ENCODE assay signal across 11 cellular contexts in the genomic region with DNA sequence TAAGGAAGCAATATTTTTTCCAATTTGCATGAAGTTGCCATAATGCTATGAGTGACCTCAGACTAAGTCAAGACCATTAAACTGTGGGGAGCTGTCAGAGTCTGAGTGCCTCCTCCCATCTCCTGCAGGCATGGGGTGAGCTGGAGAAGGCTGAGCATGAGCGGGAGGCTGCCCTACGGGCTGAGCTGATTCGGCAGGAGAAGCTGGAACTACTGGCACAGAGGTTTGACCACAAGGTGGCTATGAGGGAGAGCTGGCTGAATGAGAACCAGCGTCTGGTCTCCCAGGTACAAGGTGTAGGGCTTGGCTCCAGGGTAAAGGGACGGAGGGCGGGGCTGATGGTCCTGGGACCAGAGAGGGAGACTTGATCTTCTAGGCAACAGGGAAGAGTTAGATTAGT. TPM values are rescaled to one million over a fixed set of nuclear protein-coding genes. Genes with fewer than 3 reads are reported as not detected.
DNase-seq lines count a peak whose midpoint lies in the region; ATAC-seq and TF ChIP-seq lines count a peak whose summit lies in the region.
"Had no signal": no experiment of that assay in that cellular context is flagged by ENCODE, and none has a peak within 500 bp of the region (broad histone marks: within the 10 kb centered on the region; RNA-seq: fewer than 3 reads in every experiment).

No MANE protein-coding gene starts in this region.

- H3K9me3 Mint-ChIP-seq in GM23338 (no peaks in the 10 kb centered on the region), neural crest cell (peaks cover 3% of the 10 kb centered on the region)

- no peak overlapping the region for H3K4me3 Mint-ChIP-seq in GM23338
- peak overlapping the region; percentile 68 for H3K4me3 Mint-ChIP-seq in neural crest cell

- no peak overlapping the region for H3K4me2 ChIP-seq in GM23338

- no peak overlapping the region for H3K27ac ChIP-seq in GM23338 (ENCODE audit: low read depth)
- H3K27ac ChIP-seq: lower lobe of right lung, upper lobe of left lung had no signal

- peak; percentile 90 for ATAC-seq in GM23338
- ATAC-seq: lower lobe of right lung had no signal

- peaks cover 5% of the 10 kb centered on the region; the same call in 1 of the 2 replicates for H3K27me3 ChIP-seq in GM23338 (ENCODE audit: insufficient read depth)
- H3K27me3 ChIP-seq: upper lobe of left lung had no signal

- H3K36me3 ChIP-seq in GM23338 (ENCODE audit: insufficient read depth), result no peaks in the 10 kb centered on the region
- H3K36me3 ChIP-seq: lower lobe of right lung, upper lobe of left lung had no signal

- H4K20me1 ChIP-seq in GM23338 (replicated peaks; ENCODE audit: insufficient read depth), result no peaks in the 10 kb centered on the region

- H3K27me3 Mint-ChIP-seq in GM23338 (ENCODE audit: insufficient read depth, low read depth, poor library complexity) (peaks cover 22% of the 10 kb centered on the region), neural crest cell (ENCODE audit: low read depth) (peaks cover 46% of the 10 kb centered on the region)

- DNase-seq in GM23338 (ENCODE audit: low spot score) (peak; percentile 71), NCI-H226 (peak; percentile 7), dermis blood vessel endothelial cell (peak; percentile 7), neural crest cell (ENCODE audit: low read depth, low spot score) (no peak), mesenteric fat pad (ENCODE audit: low spot score) (no peak), medulla oblongata (ENCODE audit: extremely low spot score) (no peak), NCI-H2081 treated with DMSO at 0.1 percent for 48 hours (lab: John Stamatoyannopoulos, UW) (no peak)
- DNase-seq in stimulated activated CD8-positive, alpha-beta memory T cell treated with anti-CD3 and anti-CD28 coated beads, Interleukin-4, amount 100 ng/mL, for 48 hours, result no peak
- DNase-seq: KBM-7, lower lobe of right lung, upper lobe of left lung had no signal

- no peaks in the 10 kb centered on the region for H3K9me2 ChIP-seq in GM23338 (ENCODE audit: insufficient read depth)

- H3K79me2 ChIP-seq in GM23338 (replicated peaks; ENCODE audit: insufficient read depth), result no peaks in the 10 kb centered on the region

- TF ChIP-seq CTCF in GM23338 (conservative IDR thresholded peaks at IDR 0.05; ENCODE audit: low read depth in 2 of 2) (peak; percentile 31 to 46; a peak in 3 of 4 replicates), neural crest cell (conservative IDR thresholded peaks at IDR 0.05) (peak; percentile 37)

- no peaks in the 10 kb centered on the region; the same call in 2 of the 3 replicates for H3K36me3 Mint-ChIP-seq in GM23338 (ENCODE audit: low read depth)
- H3K36me3 Mint-ChIP-seq in neural crest cell (ENCODE audit: low read depth), result no peaks in the 10 kb centered on the region

- H3F3A ChIP-seq in GM23338 (replicated peaks; ENCODE audit: low read depth), result no peaks in the 10 kb centered on the region

- H3K4me3 ChIP-seq in GM23338, result no peak overlapping the region
- H3K4me3 ChIP-seq: lower lobe of right lung, upper lobe of left lung had no signal

- H3K4me1 Mint-ChIP-seq in GM23338, result no peaks in the 10 kb centered on the region; the same call in 2 of the 3 replicates
- peaks cover 19% of the 10 kb centered on the region for H3K4me1 Mint-ChIP-seq in neural crest cell

- H2AFZ ChIP-seq in GM23338, result no peak overlapping the region

- H3K27ac Mint-ChIP-seq in GM23338 (no peak overlapping the region), neural crest cell (ENCODE audit: unreplicated experiment) (no peak overlapping the region)

- H3K4me1 ChIP-seq in GM23338 (ENCODE audit: insufficient read depth), result no peaks in the 10 kb centered on the region
- H3K4me1 ChIP-seq: lower lobe of right lung, upper lobe of left lung had no signal

TF ChIP-seq in GM23338, 12 proteins besides CTCF, POLR2A, EP300 and RAD21 (continues in another document):
- TF ChIP-seq, protein P1, sequence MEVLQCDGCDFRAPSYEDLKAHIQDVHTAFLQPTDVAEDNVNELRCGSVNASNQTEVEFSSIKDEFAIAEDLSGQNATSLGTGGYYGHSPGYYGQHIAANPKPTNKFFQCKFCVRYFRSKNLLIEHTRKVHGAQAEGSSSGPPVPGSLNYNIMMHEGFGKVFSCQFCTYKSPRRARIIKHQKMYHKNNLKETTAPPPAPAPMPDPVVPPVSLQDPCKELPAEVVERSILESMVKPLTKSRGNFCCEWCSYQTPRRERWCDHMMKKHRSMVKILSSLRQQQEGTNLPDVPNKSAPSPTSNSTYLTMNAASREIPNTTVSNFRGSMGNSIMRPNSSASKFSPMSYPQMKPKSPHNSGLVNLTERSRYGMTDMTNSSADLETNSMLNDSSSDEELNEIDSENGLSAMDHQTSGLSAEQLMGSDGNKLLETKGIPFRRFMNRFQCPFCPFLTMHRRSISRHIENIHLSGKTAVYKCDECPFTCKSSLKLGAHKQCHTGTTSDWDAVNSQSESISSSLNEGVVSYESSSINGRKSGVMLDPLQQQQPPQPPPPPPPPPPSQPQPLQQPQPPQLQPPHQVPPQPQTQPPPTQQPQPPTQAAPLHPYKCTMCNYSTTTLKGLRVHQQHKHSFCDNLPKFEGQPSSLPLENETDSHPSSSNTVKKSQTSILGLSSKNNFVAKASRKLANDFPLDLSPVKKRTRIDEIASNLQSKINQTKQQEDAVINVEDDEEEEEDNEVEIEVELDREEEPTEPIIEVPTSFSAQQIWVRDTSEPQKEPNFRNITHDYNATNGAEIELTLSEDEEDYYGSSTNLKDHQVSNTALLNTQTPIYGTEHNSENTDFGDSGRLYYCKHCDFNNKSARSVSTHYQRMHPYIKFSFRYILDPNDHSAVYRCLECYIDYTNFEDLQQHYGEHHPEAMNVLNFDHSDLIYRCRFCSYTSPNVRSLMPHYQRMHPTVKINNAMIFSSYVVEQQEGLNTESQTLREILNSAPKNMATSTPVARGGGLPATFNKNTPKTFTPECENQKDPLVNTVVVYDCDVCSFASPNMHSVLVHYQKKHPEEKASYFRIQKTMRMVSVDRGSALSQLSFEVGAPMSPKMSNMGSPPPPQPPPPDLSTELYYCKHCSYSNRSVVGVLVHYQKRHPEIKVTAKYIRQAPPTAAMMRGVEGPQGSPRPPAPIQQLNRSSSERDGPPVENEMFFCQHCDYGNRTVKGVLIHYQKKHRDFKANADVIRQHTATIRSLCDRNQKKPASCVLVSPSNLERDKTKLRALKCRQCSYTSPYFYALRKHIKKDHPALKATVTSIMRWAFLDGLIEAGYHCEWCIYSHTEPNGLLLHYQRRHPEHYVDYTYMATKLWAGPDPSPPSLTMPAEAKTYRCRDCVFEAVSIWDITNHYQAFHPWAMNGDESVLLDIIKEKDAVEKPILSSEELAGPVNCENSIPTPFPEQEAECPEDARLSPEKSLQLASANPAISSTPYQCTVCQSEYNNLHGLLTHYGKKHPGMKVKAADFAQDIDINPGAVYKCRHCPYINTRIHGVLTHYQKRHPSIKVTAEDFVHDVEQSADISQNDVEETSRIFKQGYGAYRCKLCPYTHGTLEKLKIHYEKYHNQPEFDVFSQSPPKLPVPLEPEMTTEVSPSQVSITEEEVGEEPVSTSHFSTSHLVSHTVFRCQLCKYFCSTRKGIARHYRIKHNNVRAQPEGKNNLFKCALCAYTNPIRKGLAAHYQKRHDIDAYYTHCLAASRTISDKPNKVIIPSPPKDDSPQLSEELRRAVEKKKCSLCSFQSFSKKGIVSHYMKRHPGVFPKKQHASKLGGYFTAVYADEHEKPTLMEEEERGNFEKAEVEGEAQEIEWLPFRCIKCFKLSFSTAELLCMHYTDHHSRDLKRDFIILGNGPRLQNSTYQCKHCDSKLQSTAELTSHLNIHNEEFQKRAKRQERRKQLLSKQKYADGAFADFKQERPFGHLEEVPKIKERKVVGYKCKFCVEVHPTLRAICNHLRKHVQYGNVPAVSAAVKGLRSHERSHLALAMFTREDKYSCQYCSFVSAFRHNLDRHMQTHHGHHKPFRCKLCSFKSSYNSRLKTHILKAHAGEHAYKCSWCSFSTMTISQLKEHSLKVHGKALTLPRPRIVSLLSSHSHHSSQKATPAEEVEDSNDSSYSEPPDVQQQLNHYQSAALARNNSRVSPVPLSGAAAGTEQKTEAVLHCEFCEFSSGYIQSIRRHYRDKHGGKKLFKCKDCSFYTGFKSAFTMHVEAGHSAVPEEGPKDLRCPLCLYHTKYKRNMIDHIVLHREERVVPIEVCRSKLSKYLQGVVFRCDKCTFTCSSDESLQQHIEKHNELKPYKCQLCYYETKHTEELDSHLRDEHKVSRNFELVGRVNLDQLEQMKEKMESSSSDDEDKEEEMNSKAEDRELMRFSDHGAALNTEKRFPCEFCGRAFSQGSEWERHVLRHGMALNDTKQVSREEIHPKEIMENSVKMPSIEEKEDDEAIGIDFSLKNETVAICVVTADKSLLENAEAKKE (CRISPR knock-in tag; IDR thresholded peaks at IDR 0.05), result 0 out of 2 replicates have a peak, but pooled peaks have one; percentile 51

RNA-seq across cellular contexts. Expression of a gene that starts 35.8 kb away (rescaled TPM):
- total RNA-seq in GM23338 (2014; rRNA removed; shearing (Covaris generic)), result 2.3 and 4.5 TPM in 2 replicates
- polyA plus RNA-seq in GM23338 (2016; fragmentation: Nextera tagmentation; extraction: Ambion mirVana), result 1.6 and 2.2 TPM in 2 replicates
- total RNA-seq in dermis blood vessel endothelial cell, result 0.05 and 0.17 TPM in 2 replicates
- 0.40 and 1.1 TPM in 2 replicates for total RNA-seq in neural crest cell
- total RNA-seq in mesenteric fat pad, result 6.1 TPM

RNA-seq across cellular contexts. Expression of a gene that starts 37.1 kb away (rescaled TPM):
- total RNA-seq in GM23338 (2014; rRNA removed; shearing (Covaris generic)), result 51.7 and 53.7 TPM in 2 replicates
- 43.7 and 45.6 TPM in 2 replicates for polyA plus RNA-seq in GM23338 (2016; fragmentation: Nextera tagmentation; extraction: Ambion mirVana)
- total RNA-seq in dermis blood vessel endothelial cell, result 43.0 and 58.7 TPM in 2 replicates
- 3.1 and 3.2 TPM in 2 replicates for total RNA-seq in neural crest cell
- total RNA-seq in mesenteric fat pad, result 141 TPM

RNA-seq across cellular contexts. Expression of a gene that starts 58.5 kb away (rescaled TPM):
- total RNA-seq in GM23338 (2014; rRNA removed; shearing (Covaris generic)), result 15.4 and 21.3 TPM in 2 replicates
- polyA plus RNA-seq in GM23338 (2016; fragmentation: Nextera tagmentation; extraction: Ambion mirVana), result 24.1 and 27.9 TPM in 2 replicates
- total RNA-seq in dermis blood vessel endothelial cell (14.9 and 25.9 TPM in 2 replicates), neural crest cell (22.3 and 25.8 TPM in 2 replicates), mesenteric fat pad (40.7 TPM)

Comparison
In these comparisons a context has a peak if more than half of its experiments do, and no peak if none do; other contexts are left out.
1. DNase-seq: peak in GM23338 (single experiment), NCI-H226 (single experiment) and dermis blood vessel endothelial cell (single experiment); none in neural crest cell (single experiment), mesenteric fat pad (single experiment), stimulated activated CD8-positive, alpha-beta memory T cell treated with anti-CD3 and anti-CD28 coated beads, Interleukin-4, amount 100 ng/mL, for 48 hours (single experiment), medulla oblongata (single experiment) and NCI-H2081 treated with DMSO at 0.1 percent for 48 hours (single experiment).
2. RNA of a gene that starts 37.1 kb away (total RNA-seq): 141 TPM in mesenteric fat pad (single experiment), 43.0 to 58.7 TPM in dermis blood vessel endothelial cell and 51.7 to 53.7 TPM in GM23338; 3.1 to 3.2 TPM in neural crest cell; every median in the first group is over 10 times any median in the second.